In genomic region chrX:53324803-53325202, GRCh38 we compare ENCODE assay signal across 26 cellular contexts.
"Had no signal": no experiment of that assay in that cellular context is flagged by ENCODE, and none has a peak within 500 bp of the region (broad histone marks: within the 10 kb centered on the region; RNA-seq: fewer than 3 reads in every experiment).

No MANE protein-coding gene starts in this region.

- H2AFZ ChIP-seq: hepatocyte had no signal

- H3K27ac Mint-ChIP-seq: memory B cell; natural killer cell; stimulated activated memory B cell treated with anti-CD40 and anti-IgM and Interleukin-4, amounts not matched to agents 10 μg/mL and 1 μg/mL and 100 μg/mL, for 72 hours; stimulated activated naive CD8-positive, alpha-beta T cell treated with anti-CD3 and anti-CD28 coated beads, Interleukin-15, Interleukin-2, amounts not matched to agents 100 ng/mL and 50 ng/mL, for 24 hours had no signal

- H3K27ac ChIP-seq: esophagus muscularis mucosa, foreskin keratinocyte, gastroesophageal sphincter, heart left ventricle, hepatocyte, ovary, psoas muscle, skin epidermis, spleen, thoracic aorta, vagina had no signal

- H3K9me3 ChIP-seq: esophagus muscularis mucosa, gastroesophageal sphincter, heart left ventricle, ovary, psoas muscle, spleen, thoracic aorta, vagina had no signal

- H3K79me2 ChIP-seq: hepatocyte had no signal

- H3K36me3 ChIP-seq: esophagus muscularis mucosa, gastroesophageal sphincter, heart left ventricle, ovary, spleen, thoracic aorta, vagina had no signal

- H3K9me3 Mint-ChIP-seq: memory B cell; natural killer cell; stimulated activated memory B cell treated with anti-CD40 and anti-IgM and Interleukin-4, amounts not matched to agents 10 μg/mL and 1 μg/mL and 100 μg/mL, for 72 hours; stimulated activated naive CD8-positive, alpha-beta T cell treated with anti-CD3 and anti-CD28 coated beads, Interleukin-15, Interleukin-2, amounts not matched to agents 100 ng/mL and 50 ng/mL, for 24 hours had no signal

- DNase-seq: dermis blood vessel endothelial cell; effector memory CD4-positive, alpha-beta T cell; foreskin keratinocyte; heart left ventricle; kidney; natural killer cell; occipital lobe; ovary; posterior cingulate gyrus; psoas muscle; right cardiac atrium; spleen; stimulated activated CD4-positive, alpha-beta T cell treated with anti-CD3 and anti-CD28 coated beads, Interleukin-4, amount 100 ng/mL, for 4 hours; trophoblast cell had no signal

- ATAC-seq: foreskin keratinocyte; gastroesophageal sphincter; heart left ventricle; left lobe of liver; natural killer cell; psoas muscle; right cardiac atrium; stimulated activated memory B cell treated with anti-CD40 and anti-IgM and Interleukin-4, amounts not matched to agents 10 μg/mL and 1 μg/mL and 100 μg/mL, for 72 hours had no signal

- H3K4me3 ChIP-seq: esophagus muscularis mucosa, gastroesophageal sphincter, heart left ventricle, hepatocyte, lung, ovary, psoas muscle, skin epidermis, spleen, thoracic aorta, vagina had no signal

- H3K4me3 Mint-ChIP-seq: memory B cell; natural killer cell; stimulated activated memory B cell treated with anti-CD40 and anti-IgM and Interleukin-4, amounts not matched to agents 10 μg/mL and 1 μg/mL and 100 μg/mL, for 72 hours; stimulated activated naive CD8-positive, alpha-beta T cell treated with anti-CD3 and anti-CD28 coated beads, Interleukin-15, Interleukin-2, amounts not matched to agents 100 ng/mL and 50 ng/mL, for 24 hours had no signal

- H3K4me1 ChIP-seq: foreskin keratinocyte, psoas muscle had no signal

- H3K4me2 ChIP-seq: hepatocyte had no signal

- H3K36me3 Mint-ChIP-seq: natural killer cell; stimulated activated memory B cell treated with anti-CD40 and anti-IgM and Interleukin-4, amounts not matched to agents 10 μg/mL and 1 μg/mL and 100 μg/mL, for 72 hours had no signal

- H3K27me3 ChIP-seq: gastroesophageal sphincter, ovary had no signal

- FAIRE-seq: endothelial cell of umbilical vein, kidney had no signal
